Comparison of ENCODE assay signal across 1 cellular context in genomic region chr9:133460405-133461175, GRCh38.
TF ChIP-seq lines count a peak whose summit lies in the region.

No MANE protein-coding gene starts in this region.

TF ChIP-seq in K562, 482 proteins besides CTCF, POLR2A, EP300 and RAD21:
- peak; percentile 91 for TF ChIP-seq VEZF1 (CRISPR knock-in tag; IDR thresholded peaks at IDR 0.05)
- TF ChIP-seq CXXC5 (CRISPR knock-in tag; IDR thresholded peaks at IDR 0.05): no peak
- no peak for TF ChIP-seq USF1 (CRISPR knock-in tag; IDR thresholded peaks at IDR 0.05)
- TF ChIP-seq TFAP4 (CRISPR knock-in tag; IDR thresholded peaks at IDR 0.05; ENCODE audit: borderline replicate concordance): no peak
- peak; percentile 45; the same call in 1 of the 2 replicates for TF ChIP-seq GABPA (tag; conservative IDR thresholded peaks at IDR 0.05; ENCODE audit: low read depth)
- TF ChIP-seq NFIC (IDR thresholded peaks at IDR 0.05): peak; percentile 82
- TF ChIP-seq ZFX (CRISPR knock-in tag; IDR thresholded peaks at IDR 0.05): 0 out of 2 replicates have a peak, but pooled peaks have one; percentile 36
- TF ChIP-seq MCM2 (IDR thresholded peaks at IDR 0.05; ENCODE audit: low read depth): no peak
- TF ChIP-seq BHLHE40 (IDR thresholded peaks at IDR 0.05; ENCODE audit: low read length): peak; percentile 76
- no peak for TF ChIP-seq TARDBP (IDR thresholded peaks at IDR 0.05)
- TF ChIP-seq ERF (CRISPR knock-in tag; IDR thresholded peaks at IDR 0.05): no peak
- no peak for TF ChIP-seq SNRNP70 (optimal IDR thresholded peaks at IDR 0.05; ENCODE audit: low read depth, low read length)
- TF ChIP-seq ZBTB11 (CRISPR knock-in tag; IDR thresholded peaks at IDR 0.05): peak in 1 of 3 experiments; percentile 70; a peak in 1 of 6 replicates
- no peak for TF ChIP-seq POLR2AphosphoS5 (IDR thresholded peaks at IDR 0.05; ENCODE audit: control insufficient read depth, insufficient read depth, low read depth, low read length)
- TF ChIP-seq XRCC4 (IDR thresholded peaks at IDR 0.05; ENCODE audit: extremely low read depth, insufficient read depth, insufficient read length): no peak
- TF ChIP-seq USF2 (CRISPR knock-in tag; IDR thresholded peaks at IDR 0.05): peak; percentile 71
- peak; percentile 71 for TF ChIP-seq RAD51 (IDR thresholded peaks at IDR 0.05; ENCODE audit: borderline replicate concordance, low read depth)
